Comparison of ENCODE assay signal across 18 cellular contexts in the genomic region with DNA sequence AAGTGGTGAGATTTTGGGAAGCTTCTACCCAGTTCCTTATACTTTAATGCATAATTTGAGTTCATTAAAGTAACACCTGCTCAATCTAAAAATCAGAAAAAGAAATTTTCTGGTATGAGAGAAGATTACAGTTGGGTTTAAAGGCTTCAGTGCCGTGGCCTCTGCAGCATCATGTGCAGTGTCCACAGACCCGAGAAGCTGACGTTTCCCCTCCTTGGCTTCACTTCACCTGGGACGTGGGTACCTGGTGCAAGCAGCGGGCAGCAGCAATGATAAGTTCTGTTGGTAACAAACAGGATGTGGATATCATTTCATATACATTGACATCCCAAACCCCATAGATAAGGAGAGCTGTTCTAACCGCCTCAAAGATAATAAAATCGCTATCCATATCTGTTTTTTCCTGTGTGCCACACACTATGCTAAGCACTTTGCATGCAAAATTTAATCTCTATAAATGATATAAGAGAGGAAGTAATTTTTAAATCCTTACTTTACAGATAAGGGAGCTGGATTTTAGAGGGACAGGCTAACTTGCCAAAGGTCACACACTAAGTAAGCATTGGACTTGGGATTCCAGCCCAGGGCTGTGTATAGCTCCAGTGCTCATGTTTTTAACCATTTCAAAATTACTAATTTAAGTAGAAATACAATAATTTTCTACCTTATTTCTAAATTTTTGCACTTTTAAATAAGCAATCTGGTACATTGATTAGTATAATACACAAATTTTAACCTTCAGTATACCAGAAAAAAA.
DNase-seq lines count a peak whose midpoint lies in the region; TF ChIP-seq lines count a peak whose summit lies in the region.
"Had no signal": no experiment of that assay in that cellular context is flagged by ENCODE, and none has a peak within 500 bp of the region (broad histone marks: within the 10 kb centered on the region; RNA-seq: fewer than 3 reads in every experiment).

No MANE protein-coding gene starts in this region.

- H3K27ac Mint-ChIP-seq in nephron: peak overlapping the region in 2 of 3 experiments; percentile 27 to 42
- H3K27ac Mint-ChIP-seq: CD8-positive, alpha-beta T cell had no signal

- DNase-seq in OCI-M1 (lab: John Stamatoyannopoulos, UW) (peak; percentile 21), ecto neural progenitor cell (ENCODE audit: low spot score) (peak; percentile 15), tibial artery (no peak), NCI-H2196 treated with DMSO at 0.1 percent for 48 hours (lab: John Stamatoyannopoulos, UW; ENCODE audit: unreplicated experiment) (no peak), posterior vena cava (ENCODE audit: low spot score) (no peak), activated gamma-delta T cell (lab: John Stamatoyannopoulos, UW) (no peak)
- DNase-seq: BE2C; CD8-positive, alpha-beta T cell; GF-D8; GOT3; MG63; NCI-H187 treated with DMSO at 0.1 percent for 48 hours; NCI-H2171; NCI-H510A; NCI-H82; SHP77 treated with DMSO at 0.1 percent for 48 hours had no signal

- no peaks in the 10 kb centered on the region for H3K27me3 ChIP-seq in tibial artery
- H3K27me3 ChIP-seq: MG63 had no signal

- no peaks in the 10 kb centered on the region for H3K9me3 Mint-ChIP-seq in nephron
- H3K9me3 Mint-ChIP-seq: CD8-positive, alpha-beta T cell had no signal

- no peaks in the 10 kb centered on the region for H3K36me3 ChIP-seq in tibial artery
- H3K36me3 ChIP-seq: BE2C, MG63 had no signal

- TF ChIP-seq CTCF in nephron (IDR thresholded peaks at IDR 0.05; ENCODE audit: unreplicated experiment in 3 of 3) (no peak), tibial artery (IDR thresholded peaks at IDR 0.05) (no peak)

- no peaks in the 10 kb centered on the region for H3K9me3 ChIP-seq in tibial artery
- H3K9me3 ChIP-seq: BE2C, MG63 had no signal

- H3K4me1 ChIP-seq in tibial artery: peaks cover 0 to 54% (median 43%) of the 10 kb centered on the region in 4 donors
- H3K4me1 ChIP-seq: BE2C had no signal

- H3K4me3 Mint-ChIP-seq in nephron: no peak overlapping the region
- H3K4me3 Mint-ChIP-seq: CD8-positive, alpha-beta T cell had no signal

- H3K4me1 Mint-ChIP-seq in nephron: peaks cover 37% of the 10 kb centered on the region

- peaks cover 7% of the 10 kb centered on the region for H3K36me3 Mint-ChIP-seq in nephron (ENCODE audit: low read depth)
- H3K36me3 Mint-ChIP-seq: CD8-positive, alpha-beta T cell had no signal

- peak overlapping the region; percentile 42 to 48 for H3K27ac ChIP-seq in tibial artery
- H3K27ac ChIP-seq: KMS-11 had no signal

- intact Hi-C loops in tibial artery (cut with DNase I; ENCODE audit: low total_unique reads): no loop called here
- intact Hi-C loops in posterior vena cava (cut with DNase I): no loop called here

- no peak overlapping the region for H3K4me3 ChIP-seq in tibial artery
- H3K4me3 ChIP-seq: MG63 had no signal

- H3K27me3 Mint-ChIP-seq in nephron (ENCODE audit: low read depth): peaks cover 3% of the 10 kb centered on the region

Comparison
In these comparisons a context has a peak if more than half of its experiments do, and no peak if none do; other contexts are left out.
1. DNase-seq: peak in OCI-M1 (single experiment) and ecto neural progenitor cell (single experiment); none in tibial artery (0 of 2), NCI-H2196 treated with DMSO at 0.1 percent for 48 hours (single experiment), posterior vena cava (single experiment) and activated gamma-delta T cell (single experiment).